In genomic region chr18:74331404-74331803, GRCh38 we compare ENCODE assay signal across 10 cellular contexts. TPM values are rescaled to one million over a fixed set of nuclear protein-coding genes. Genes with fewer than 3 reads are reported as not detected.
DNase-seq lines count a peak whose midpoint lies in the region; ATAC-seq, FAIRE-seq and TF ChIP-seq lines count a peak whose summit lies in the region.
"Had no signal": no experiment of that assay in that cellular context is flagged by ENCODE, and none has a peak within 500 bp of the region (broad histone marks: within the 10 kb centered on the region; RNA-seq: fewer than 3 reads in every experiment).

No MANE protein-coding gene starts in this region.

- no peak for FAIRE-seq in H54 (lab: Jason Lieb, UNC)

- no peaks in the 10 kb centered on the region for H3K79me2 ChIP-seq in hepatocyte

- no peak overlapping the region for H3K4me2 ChIP-seq in hepatocyte

- TF ChIP-seq POLR2A in H54 (IDR thresholded peaks at IDR 0.05; ENCODE audit: low read depth, low read length) = no peak

- DNase-seq in AG09319 (ENCODE audit: extremely low read depth, low read depth) = no peak
- DNase-seq in RWPE2 (ENCODE audit: low spot score) = no peak
- DNase-seq in hepatocyte (ENCODE audit: low spot score) = peak; percentile 32
- no peak for DNase-seq in effector memory CD4-positive, alpha-beta T cell
- no peak for DNase-seq in aorta
- DNase-seq in H54 (ENCODE audit: insufficient read length, low spot score) = no peak
- no peak for DNase-seq in NCI-H1436 (lab: John Stamatoyannopoulos, UW)
- DNase-seq: activated CD4-positive, alpha-beta memory T cell treated with anti-CD3 and anti-CD28 coated beads for 36 hours had no signal

- H3K27ac ChIP-seq in RWPE2 (ENCODE audit: poor library complexity, severe bottlenecking) (no peak overlapping the region), hepatocyte (no peak overlapping the region), aorta (ENCODE audit: low read depth in 1 of 2, low read length in 2 of 2) (no peak overlapping the region)
- no peak overlapping the region for H3K27ac ChIP-seq in effector memory CD4-positive, alpha-beta T cell (ENCODE audit: insufficient read depth, low read length, poor library complexity, severe bottlenecking)

- H3K9me2 ChIP-seq in hepatocyte (replicated peaks; ENCODE audit: insufficient read depth) = no peaks in the 10 kb centered on the region

- 74% methylated on average over 2 of the region's 2 CpGs for WGBS in hepatocyte (ENCODE audit: low lambda C conversion rate, missing lambda C conversion rate)
- 81 to 82% methylated on average over 2 of the region's 2 CpGs for WGBS in aorta, 2 donors

- intact Hi-C loops in aorta (cut with DNase I) = no loop called here

- no peaks in the 10 kb centered on the region for H4K20me1 ChIP-seq in hepatocyte (ENCODE audit: insufficient read depth, poor library complexity, severe bottlenecking)

- H3K27me3 ChIP-seq in RWPE2 (ENCODE audit: insufficient read depth, poor library complexity, severe bottlenecking) (no peaks in the 10 kb centered on the region), hepatocyte (no peaks in the 10 kb centered on the region), aorta (ENCODE audit: control insufficient read depth in 1 of 2, insufficient read depth in 2 of 2, low read length in 1 of 2) (no peaks in the 10 kb centered on the region)
- H3K27me3 ChIP-seq in effector memory CD4-positive, alpha-beta T cell (replicated peaks; ENCODE audit: control insufficient read depth, insufficient read depth, low read length, poor library complexity, severe bottlenecking) = no peaks in the 10 kb centered on the region

- H3K36me3 ChIP-seq in RWPE2 (ENCODE audit: low read depth) (no peaks in the 10 kb centered on the region), hepatocyte (replicated peaks; ENCODE audit: insufficient read depth, low read depth) (no peaks in the 10 kb centered on the region), aorta (ENCODE audit: control insufficient read depth in 1 of 2, insufficient read depth in 2 of 2, low read length in 1 of 2) (no peaks in the 10 kb centered on the region)
- no peaks in the 10 kb centered on the region for H3K36me3 ChIP-seq in effector memory CD4-positive, alpha-beta T cell (ENCODE audit: control insufficient read depth, insufficient read depth, low read length)

- H3K4me3 ChIP-seq in RWPE2 (ENCODE audit: severe bottlenecking) (no peak overlapping the region), hepatocyte (no peak overlapping the region), aorta (ENCODE audit: low read length in 2 of 2) (no peak overlapping the region)
- H3K4me3 ChIP-seq in effector memory CD4-positive, alpha-beta T cell (ENCODE audit: insufficient read depth, low read depth, low read length, poor library complexity, severe bottlenecking) = no peak overlapping the region

- H3K4me1 ChIP-seq in RWPE2 (ENCODE audit: insufficient read depth, poor library complexity, severe bottlenecking) = no peaks in the 10 kb centered on the region
- H3K4me1 ChIP-seq in hepatocyte (ENCODE audit: insufficient read depth) = peaks cover 12% of the 10 kb centered on the region
- H3K4me1 ChIP-seq in effector memory CD4-positive, alpha-beta T cell (ENCODE audit: control insufficient read depth, insufficient read depth, low read length, poor library complexity, severe bottlenecking) = no peaks in the 10 kb centered on the region
- no peaks in the 10 kb centered on the region for H3K4me1 ChIP-seq in aorta (ENCODE audit: control insufficient read depth in 1 of 2, insufficient read depth in 2 of 2, low read length in 2 of 2)

- no peaks in the 10 kb centered on the region for H3K9me3 ChIP-seq in RWPE2 (ENCODE audit: severe bottlenecking)
- H3K9me3 ChIP-seq in hepatocyte (ENCODE audit: low read depth) = no peaks in the 10 kb centered on the region
- no peaks in the 10 kb centered on the region for H3K9me3 ChIP-seq in effector memory CD4-positive, alpha-beta T cell (ENCODE audit: control insufficient read depth, low read length)
- no peaks in the 10 kb centered on the region for H3K9me3 ChIP-seq in aorta (ENCODE audit: control insufficient read depth, low read length)

- H2AFZ ChIP-seq in hepatocyte = no peak overlapping the region

- ATAC-seq in GM21360 (IDR thresholded peaks at IDR 0.05; ENCODE audit: unreplicated experiment) (peak; percentile 72), RWPE2 (ENCODE audit: low read depth) (peak; percentile 75), aorta (ENCODE audit: low FRiP score) (no peak)

- TF ChIP-seq CTCF in AG09319 (IDR thresholded peaks at IDR 0.05; ENCODE audit: low read depth, low read length) (peak; percentile 68), RWPE2 (IDR thresholded peaks at IDR 0.05; ENCODE audit: poor library complexity, severe bottlenecking) (peak; percentile 53), hepatocyte (IDR thresholded peaks at IDR 0.05; ENCODE audit: poor library complexity) (peak; percentile 33)

RNA-seq across cellular contexts. Expression of gene C18orf63, which starts 15.8 kb away (rescaled TPM):
- total RNA-seq in hepatocyte (not detected in 2 replicates), aorta (not detected)
- polyA plus RNA-seq in hepatocyte (not detected in 2 replicates), aorta (not detected)
- total RNA-seq: activated CD4-positive, alpha-beta memory T cell treated with anti-CD3 and anti-CD28 coated beads for 36 hours had no signal
- polyA plus RNA-seq: neural cell had no signal

RNA-seq across cellular contexts. Expression of gene CYB5A, which starts 39.6 kb away (rescaled TPM):
- total RNA-seq in hepatocyte (259 and 273 TPM in 2 replicates), aorta (10 to 100 TPM; 33.2 to 41.6 TPM)
- polyA plus RNA-seq in hepatocyte (358 and 457 TPM in 2 replicates), aorta (100 to 1,000 TPM in 1 of 2 donors, 10 to 100 TPM in 1; 92.8 to 276 TPM)
